1 cellular context compared by ENCODE assay signal in genomic region chr22:49800408-49801238, GRCh38.
TF ChIP-seq lines count a peak whose summit lies in the region.

No MANE protein-coding gene starts in this region.

TF ChIP-seq in H1, 55 proteins besides CTCF, POLR2A, EP300 and RAD21:
- no peak for TF ChIP-seq ATF2 (IDR thresholded peaks at IDR 0.05; ENCODE audit: low read length)
- no peak for TF ChIP-seq YY1 (IDR thresholded peaks at IDR 0.05; ENCODE audit: low read depth, low read length)
- no peak for TF ChIP-seq SIX5 (IDR thresholded peaks at IDR 0.05; ENCODE audit: low read depth, low read length)
TF ChIP-seq in H1: peak in this region for 0.
